ENCODE assay signal across 8 cellular contexts in the genomic region with DNA sequence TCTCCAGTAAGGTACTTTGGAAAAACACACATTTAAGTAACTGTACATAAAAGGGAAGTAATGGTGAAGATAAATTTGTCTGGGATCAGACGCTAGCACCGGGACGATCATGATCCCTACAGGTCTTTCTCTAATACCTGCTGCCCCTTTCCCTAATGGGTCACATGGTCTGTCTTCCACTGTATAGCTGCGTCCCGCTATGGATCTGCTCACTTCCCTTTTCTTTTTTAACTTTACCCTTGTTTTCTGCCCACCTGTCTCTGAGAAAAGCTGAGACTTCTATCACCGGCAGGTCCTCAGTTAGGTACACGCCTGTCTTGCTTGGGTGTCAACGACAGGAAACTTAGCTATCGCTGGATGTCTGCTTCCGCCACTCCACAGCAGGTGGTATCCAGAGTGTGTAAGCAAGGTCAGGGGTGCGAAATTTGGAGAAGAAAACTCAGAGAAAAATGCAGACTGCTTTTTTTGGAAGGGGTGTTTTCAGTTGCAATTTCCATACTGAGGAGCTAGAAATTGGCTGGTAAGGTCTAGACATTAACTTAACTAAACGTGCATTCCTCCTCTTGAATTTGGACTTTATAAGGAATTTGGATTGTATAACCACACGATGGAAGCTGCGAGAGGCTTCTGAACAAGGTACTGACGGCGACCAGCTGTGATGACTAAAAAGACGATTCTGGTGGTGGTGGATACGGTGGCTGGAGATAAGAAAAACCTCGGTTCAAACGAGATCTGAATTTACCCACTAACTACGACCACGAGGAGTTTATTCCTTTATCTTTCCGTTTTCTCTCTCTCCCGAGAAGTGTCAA. TPM values are rescaled to one million over a fixed set of nuclear protein-coding genes. Genes with fewer than 3 reads are reported as not detected.
A peak's percentile ranks its signal among the peaks of the same experiment; 100 is the strongest.
DNase-seq lines count a peak whose midpoint lies in the region; ATAC-seq, FAIRE-seq and TF ChIP-seq lines count a peak whose summit lies in the region.

No MANE protein-coding gene starts in this region.

- DNase-seq in Caki2 (ENCODE audit: low read depth) (peak; percentile 33), NCI-H748 treated with DMSO at 0.1 percent for 48 hours (lab: John Stamatoyannopoulos, UW) (peak; percentile 65), amniotic epithelial cell (ENCODE audit: low read depth) (peak; percentile 18), kidney (no peak), NCI-H1930 (lab: John Stamatoyannopoulos, UW) (no peak), left lobe of liver (ENCODE audit: low spot score) (no peak)
- peak in 1 of 2 donors; percentile 22 for DNase-seq in stimulated activated naive CD8-positive, alpha-beta T cell treated with anti-CD3 and anti-CD28 coated beads, Interleukin-15, amount 100 ng/mL, for 72 hours

- ATAC-seq in GM21717 (IDR thresholded peaks at IDR 0.05; ENCODE audit: unreplicated experiment): peak; percentile 18
- peak; percentile 1 for ATAC-seq in stimulated activated naive CD8-positive, alpha-beta T cell treated with anti-CD3 and anti-CD28 coated beads, Interleukin-15, amount 100 ng/mL, for 72 hours
- ATAC-seq in left lobe of liver: no peak

- intact Hi-C loops in kidney (cut with DNase I): no loop called here

- in situ Hi-C loops in Caki2 (cut with HindIII; ENCODE audit: low pct_unique_long_range_greater_than_20kb, low sequenced_read_pairs): loop anchor here (10.0 kb wide), 1 partner anchor 547 kb away; no protein-coding TSS in a partner anchor

- H3K4me1 ChIP-seq in kidney (ENCODE audit: control insufficient read depth in 1 of 2, insufficient read depth in 1 of 2, low read depth in 1 of 2, low read length in 2 of 2): peaks cover 12 to 27% of the 10 kb centered on the region in 2 donors

- peak overlapping the region; percentile 89 to 94 for H3K4me3 ChIP-seq in kidney (ENCODE audit: low read length in 2 of 2)

- H3K4me1 Mint-ChIP-seq in stimulated activated naive CD8-positive, alpha-beta T cell treated with anti-CD3 and anti-CD28 coated beads, Interleukin-15, amount 100 ng/mL, for 72 hours: peaks cover 18% of the 10 kb centered on the region

- H3K27ac Mint-ChIP-seq in stimulated activated naive CD8-positive, alpha-beta T cell treated with anti-CD3 and anti-CD28 coated beads, Interleukin-15, amount 100 ng/mL, for 72 hours: peak overlapping the region; percentile 94 to 98

- H3K9me3 Mint-ChIP-seq in stimulated activated naive CD8-positive, alpha-beta T cell treated with anti-CD3 and anti-CD28 coated beads, Interleukin-15, amount 100 ng/mL, for 72 hours: no peaks in the 10 kb centered on the region

- H3K27ac ChIP-seq in kidney (ENCODE audit: low read depth in 2 of 2, low read length in 2 of 2): peak overlapping the region; percentile 100

- no peaks in the 10 kb centered on the region for H3K36me3 ChIP-seq in kidney (ENCODE audit: control insufficient read depth in 1 of 2, insufficient read depth in 2 of 2, low read length in 2 of 2)

- peak overlapping the region in 1 of 2 donors; percentile 93 for H3K4me3 Mint-ChIP-seq in stimulated activated naive CD8-positive, alpha-beta T cell treated with anti-CD3 and anti-CD28 coated beads, Interleukin-15, amount 100 ng/mL, for 72 hours

- H3K9me3 ChIP-seq in kidney (ENCODE audit: control insufficient read depth in 1 of 2, low read length in 2 of 2): no peaks in the 10 kb centered on the region

- H3K27me3 Mint-ChIP-seq in stimulated activated naive CD8-positive, alpha-beta T cell treated with anti-CD3 and anti-CD28 coated beads, Interleukin-15, amount 100 ng/mL, for 72 hours: no peaks in the 10 kb centered on the region

- TF ChIP-seq CTCF in kidney (IDR thresholded peaks at IDR 0.05; ENCODE audit: borderline replicate concordance, extremely low read depth, insufficient read depth): no peak

- FAIRE-seq in kidney (lab: Jason Lieb, UNC): no peak

- H3K9ac ChIP-seq in kidney (ENCODE audit: low read length in 2 of 2): peak overlapping the region; percentile 55 to 71

RNA-seq across cellular contexts. Expression of a gene that starts 1.1 kb away (rescaled TPM):
- total RNA-seq in Caki2 (2014; rRNA removed; shearing (Covaris generic); ENCODE audit: low replicate concordance): 7.5 and 12.9 TPM in 2 replicates
- total RNA-seq in kidney (32.8 TPM), left lobe of liver (8.7 TPM)
- 6.7 TPM for polyA plus RNA-seq in kidney (ENCODE audit: insufficient read depth, low read depth, low replicate concordance)

Comparison
In these comparisons a context has a peak if more than half of its experiments do, and no peak if none do; other contexts are left out.
1. DNase-seq: peak in Caki2 (single experiment), NCI-H748 treated with DMSO at 0.1 percent for 48 hours (single experiment) and amniotic epithelial cell (single experiment); none in kidney (single experiment), NCI-H1930 (0 of 2) and left lobe of liver (single experiment).